Comparison of ENCODE assay signal across 21 cellular contexts in the genomic region with DNA sequence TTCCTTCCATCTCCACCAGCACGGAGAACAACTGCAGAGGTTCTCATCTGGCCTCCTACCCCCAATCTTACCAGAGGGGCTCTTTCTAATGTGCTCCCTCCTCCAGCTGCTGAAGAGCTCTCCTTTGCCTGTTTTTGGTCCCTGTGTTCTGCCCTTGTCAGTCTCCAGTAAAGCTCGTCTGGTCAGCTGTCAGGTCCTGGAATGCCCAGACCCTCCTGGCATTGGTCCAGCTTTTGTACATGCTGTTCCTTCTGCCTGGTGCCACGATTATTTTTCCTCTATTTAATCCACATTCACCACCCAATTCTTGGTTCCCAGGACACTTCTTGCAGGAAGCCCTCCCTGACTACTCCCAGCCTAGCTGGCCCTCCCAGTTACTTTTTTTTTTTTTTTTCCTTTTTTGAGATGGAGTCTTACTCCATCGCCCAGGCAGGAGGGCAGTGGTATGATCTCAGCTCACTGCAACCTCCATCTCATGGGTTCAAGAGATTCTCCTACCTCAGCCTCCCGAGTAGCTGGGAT. TPM values are rescaled to one million over a fixed set of nuclear protein-coding genes. Genes with fewer than 3 reads are reported as not detected.
DNase-seq lines count a peak whose midpoint lies in the region; ATAC-seq and TF ChIP-seq lines count a peak whose summit lies in the region.
"Had no signal": no experiment of that assay in that cellular context is flagged by ENCODE, and none has a peak within 500 bp of the region (broad histone marks: within the 10 kb centered on the region; RNA-seq: fewer than 3 reads in every experiment).

No MANE protein-coding gene starts in this region.

- H3K27ac ChIP-seq in CD4-positive, CD25-positive, alpha-beta regulatory T cell (ENCODE audit: insufficient read depth, low read length, poor library complexity, severe bottlenecking), result no peak overlapping the region
- no peak overlapping the region for H3K27ac ChIP-seq in naive thymus-derived CD4-positive, alpha-beta T cell (ENCODE audit: low read depth, low read length)
- H3K27ac ChIP-seq: SJSA1 had no signal

- H3K27me3 ChIP-seq in CD4-positive, CD25-positive, alpha-beta regulatory T cell (ENCODE audit: control insufficient read depth, insufficient read depth, low read length), result no peaks in the 10 kb centered on the region
- no peaks in the 10 kb centered on the region for H3K27me3 ChIP-seq in naive thymus-derived CD4-positive, alpha-beta T cell (ENCODE audit: control insufficient read depth in 2 of 2, insufficient read depth in 2 of 2, low read length in 2 of 2)
- H3K27me3 ChIP-seq: SJSA1 had no signal

- peaks cover 44% of the 10 kb centered on the region for H3K36me3 Mint-ChIP-seq in activated naive CD4-positive, alpha-beta T cell treated with anti-CD3 and anti-CD28 coated beads, Interleukin-2, amount 10 ng/mL, durations not matched to agents 7 days and 5 days
- peaks cover 42% of the 10 kb centered on the region for H3K36me3 Mint-ChIP-seq in activated naive CD4-positive, alpha-beta T cell treated with anti-CD3 and anti-CD28 coated beads for 36 hours (ENCODE audit: low read depth)
- peaks cover 48% of the 10 kb centered on the region for H3K36me3 Mint-ChIP-seq in CD4-positive, CD25-positive, alpha-beta regulatory T cell
- H3K36me3 Mint-ChIP-seq in T-cell (peaks cover 45% of the 10 kb centered on the region), mesothelial cell of epicardium (peaks cover 25% of the 10 kb centered on the region)
- H3K36me3 Mint-ChIP-seq in naive thymus-derived CD4-positive, alpha-beta T cell, result peaks cover 12 to 61% (median 35%) of the 10 kb centered on the region in 5 donors

- H3K36me3 ChIP-seq in CD4-positive, CD25-positive, alpha-beta regulatory T cell (ENCODE audit: control insufficient read depth, insufficient read depth, low read length), result peaks cover 51% of the 10 kb centered on the region
- peaks cover 0 to 53% (median 7%) of the 10 kb centered on the region in 3 experiments for H3K36me3 ChIP-seq in naive thymus-derived CD4-positive, alpha-beta T cell (ENCODE audit: control insufficient read depth in 2 of 3, insufficient read depth in 3 of 3, low read length in 3 of 3)

- DNase-seq in activated naive CD4-positive, alpha-beta T cell treated with anti-CD3 and anti-CD28 coated beads, Interleukin-2, amount 10 ng/mL, durations not matched to agents 7 days and 5 days, result no peak
- DNase-seq in activated naive CD4-positive, alpha-beta T cell treated with anti-CD3 and anti-CD28 coated beads for 36 hours, result no peak
- no peak for DNase-seq in CD4-positive, CD25-positive, alpha-beta regulatory T cell
- DNase-seq in T-cell (no peak), mesothelial cell of epicardium (ENCODE audit: low spot score in 2 of 2, unreplicated experiment in 2 of 2) (no peak), NCI-H345 (lab: John Stamatoyannopoulos, UW) (no peak)
- no peak for DNase-seq in naive thymus-derived CD4-positive, alpha-beta T cell
- no peak for DNase-seq in activated CD4-positive, alpha-beta T cell treated with anti-CD3 and anti-CD28 coated beads for 1 hour
- DNase-seq: Caco-2; CD4-positive, alpha-beta T cell; DND-41; Kasumi-1; NCI-H1417 treated with DMSO at 0.1 percent for 48 hours; NCI-H187 treated with DMSO at 0.1 percent for 48 hours; NCI-H2107; NCI-H510A; NCI-H774; OCI-M1 had no signal

- POLR2A ChIA-PET in T-cell (lab: Charles Lee), result no interaction called here
- POLR2A ChIA-PET in naive thymus-derived CD4-positive, alpha-beta T cell (lab: Charles Lee), result interaction anchor here (1.0 kb wide), 1 partner anchor 100 kb away, joined by 6 read pairs; no protein-coding TSS in a partner anchor

- peak overlapping the region; percentile 33 for H3K27ac Mint-ChIP-seq in activated naive CD4-positive, alpha-beta T cell treated with anti-CD3 and anti-CD28 coated beads, Interleukin-2, amount 10 ng/mL, durations not matched to agents 7 days and 5 days
- no peak overlapping the region for H3K27ac Mint-ChIP-seq in activated naive CD4-positive, alpha-beta T cell treated with anti-CD3 and anti-CD28 coated beads for 36 hours
- H3K27ac Mint-ChIP-seq in CD4-positive, CD25-positive, alpha-beta regulatory T cell, result peak overlapping the region in 2 of 3 donors; percentile 56 to 73
- H3K27ac Mint-ChIP-seq in T-cell (peak overlapping the region; percentile 4 to 5), mesothelial cell of epicardium (no peak overlapping the region)
- peak overlapping the region in 8 of 9 donors; percentile 12 to 85 (median 54) for H3K27ac Mint-ChIP-seq in naive thymus-derived CD4-positive, alpha-beta T cell

- H3K4me3 Mint-ChIP-seq in activated naive CD4-positive, alpha-beta T cell treated with anti-CD3 and anti-CD28 coated beads, Interleukin-2, amount 10 ng/mL, durations not matched to agents 7 days and 5 days, result no peak overlapping the region
- H3K4me3 Mint-ChIP-seq in activated naive CD4-positive, alpha-beta T cell treated with anti-CD3 and anti-CD28 coated beads for 36 hours, result no peak overlapping the region
- H3K4me3 Mint-ChIP-seq in CD4-positive, CD25-positive, alpha-beta regulatory T cell, result peak overlapping the region in 1 of 4 donors; percentile 41
- no peak overlapping the region for H3K4me3 Mint-ChIP-seq in T-cell
- peak overlapping the region in 3 of 10 donors; percentile 6 to 47 (median 11) for H3K4me3 Mint-ChIP-seq in naive thymus-derived CD4-positive, alpha-beta T cell
- no peak overlapping the region for H3K4me3 Mint-ChIP-seq in mesothelial cell of epicardium
- H3K4me3 Mint-ChIP-seq: CD4-positive, alpha-beta T cell; IgD-negative memory B cell had no signal

- H3K4me1 Mint-ChIP-seq in activated naive CD4-positive, alpha-beta T cell treated with anti-CD3 and anti-CD28 coated beads, Interleukin-2, amount 10 ng/mL, durations not matched to agents 7 days and 5 days, result peaks cover 31% of the 10 kb centered on the region
- peaks cover 53% of the 10 kb centered on the region for H3K4me1 Mint-ChIP-seq in activated naive CD4-positive, alpha-beta T cell treated with anti-CD3 and anti-CD28 coated beads for 36 hours (ENCODE audit: low read depth)
- H3K4me1 Mint-ChIP-seq in CD4-positive, CD25-positive, alpha-beta regulatory T cell, result peaks cover 0 to 85% (median 37%) of the 10 kb centered on the region in 4 donors
- peaks cover 61 to 67% (median 63%) of the 10 kb centered on the region in 3 donors for H3K4me1 Mint-ChIP-seq in T-cell
- H3K4me1 Mint-ChIP-seq in naive thymus-derived CD4-positive, alpha-beta T cell, result peaks cover 28 to 73% (median 57%) of the 10 kb centered on the region in 7 donors
- peaks cover 3% of the 10 kb centered on the region for H3K4me1 Mint-ChIP-seq in mesothelial cell of epicardium

- ATAC-seq in CD4-positive, CD25-positive, alpha-beta regulatory T cell (ENCODE audit: low read depth in 2 of 2), result no peak
- ATAC-seq in T-cell (replicated peaks in 1 of 4), result no peak
- no peak for ATAC-seq in naive thymus-derived CD4-positive, alpha-beta T cell
- ATAC-seq: GM12878 had no signal

- CTCF ChIA-PET in activated naive CD4-positive, alpha-beta T cell treated with anti-CD3 and anti-CD28 coated beads, Interleukin-2, amount 10 ng/mL, durations not matched to agents 7 days and 5 days (lab: Charles Lee), result interaction anchor here (0.6 kb wide), 1 partner anchor 81 kb away, joined by 3 read pairs; no protein-coding TSS in a partner anchor
- CTCF ChIA-PET in activated naive CD4-positive, alpha-beta T cell treated with anti-CD3 and anti-CD28 coated beads for 36 hours (lab: Charles Lee), result interaction anchor here (0.6 to 0.7 kb wide), 2 partner anchors 131 to 132 kb away, joined by 3 to 5 read pairs; no protein-coding TSS in a partner anchor
- CTCF ChIA-PET in T-cell (lab: Charles Lee), result no interaction called here
- CTCF ChIA-PET in naive thymus-derived CD4-positive, alpha-beta T cell (lab: Charles Lee), result interaction anchor here (0.6 kb wide), 2 partner anchors 141 to 1935 kb away, joined by 3 to 5 read pairs; no protein-coding TSS in a partner anchor

- H3K4me3 ChIP-seq in CD4-positive, CD25-positive, alpha-beta regulatory T cell (ENCODE audit: low read depth, low read length), result no peak overlapping the region
- no peak overlapping the region for H3K4me3 ChIP-seq in naive thymus-derived CD4-positive, alpha-beta T cell (ENCODE audit: low read length)
- H3K4me3 ChIP-seq: GM12878, SJSA1 had no signal

- H3K4me1 ChIP-seq in CD4-positive, CD25-positive, alpha-beta regulatory T cell (ENCODE audit: control insufficient read depth, insufficient read depth, low read length, poor library complexity, severe bottlenecking), result peaks cover 11% of the 10 kb centered on the region
- H3K4me1 ChIP-seq in naive thymus-derived CD4-positive, alpha-beta T cell (ENCODE audit: control insufficient read depth in 2 of 2, insufficient read depth in 2 of 2, low read length in 2 of 2), result peaks cover 7 to 20% of the 10 kb centered on the region in 2 donors
- H3K4me1 ChIP-seq: Caco-2 had no signal

- no peaks in the 10 kb centered on the region for H3K27me3 Mint-ChIP-seq in activated naive CD4-positive, alpha-beta T cell treated with anti-CD3 and anti-CD28 coated beads, Interleukin-2, amount 10 ng/mL, durations not matched to agents 7 days and 5 days
- no peaks in the 10 kb centered on the region for H3K27me3 Mint-ChIP-seq in activated naive CD4-positive, alpha-beta T cell treated with anti-CD3 and anti-CD28 coated beads for 36 hours (ENCODE audit: low read depth)
- no peaks in the 10 kb centered on the region for H3K27me3 Mint-ChIP-seq in CD4-positive, CD25-positive, alpha-beta regulatory T cell
- no peaks in the 10 kb centered on the region for H3K27me3 Mint-ChIP-seq in T-cell
- no peaks in the 10 kb centered on the region for H3K27me3 Mint-ChIP-seq in naive thymus-derived CD4-positive, alpha-beta T cell
- no peaks in the 10 kb centered on the region for H3K27me3 Mint-ChIP-seq in mesothelial cell of epicardium (ENCODE audit: low read depth)
- H3K27me3 Mint-ChIP-seq: CD4-positive, alpha-beta T cell; IgD-negative memory B cell had no signal

- TF ChIP-seq CTCF in mesothelial cell of epicardium (IDR thresholded peaks at IDR 0.05; ENCODE audit: unreplicated experiment), result no peak

- intact Hi-C loops in activated naive CD4-positive, alpha-beta T cell treated with anti-CD3 and anti-CD28 coated beads for 36 hours (cut with micrococcal nuclease), result no loop called here
- intact Hi-C loops in naive thymus-derived CD4-positive, alpha-beta T cell (cut with micrococcal nuclease), result no loop called here

- no peaks in the 10 kb centered on the region for H3K9me3 ChIP-seq in CD4-positive, CD25-positive, alpha-beta regulatory T cell (ENCODE audit: control insufficient read depth in 2 of 2, low read length in 2 of 2)
- no peaks in the 10 kb centered on the region for H3K9me3 ChIP-seq in naive thymus-derived CD4-positive, alpha-beta T cell (ENCODE audit: control insufficient read depth in 2 of 3, low read length in 3 of 3)
- H3K9me3 ChIP-seq: Caco-2, SJSA1 had no signal

- no peaks in the 10 kb centered on the region for H3K9me3 Mint-ChIP-seq in activated naive CD4-positive, alpha-beta T cell treated with anti-CD3 and anti-CD28 coated beads, Interleukin-2, amount 10 ng/mL, durations not matched to agents 7 days and 5 days
- H3K9me3 Mint-ChIP-seq in activated naive CD4-positive, alpha-beta T cell treated with anti-CD3 and anti-CD28 coated beads for 36 hours, result no peaks in the 10 kb centered on the region
- no peaks in the 10 kb centered on the region for H3K9me3 Mint-ChIP-seq in CD4-positive, CD25-positive, alpha-beta regulatory T cell
- H3K9me3 Mint-ChIP-seq in T-cell (no peaks in the 10 kb centered on the region), mesothelial cell of epicardium (no peaks in the 10 kb centered on the region)
- peaks cover 0 to 2% (median 0%) of the 10 kb centered on the region in 11 donors for H3K9me3 Mint-ChIP-seq in naive thymus-derived CD4-positive, alpha-beta T cell
- H3K9me3 Mint-ChIP-seq: CD4-positive, alpha-beta T cell had no signal

RNA-seq across cellular contexts. Expression of gene SLC8B1, which starts 6.5 kb away (rescaled TPM):
- 10 to 100 TPM; 20.2 to 20.4 TPM for total RNA-seq in activated naive CD4-positive, alpha-beta T cell treated with anti-CD3 and anti-CD28 coated beads for 36 hours
- total RNA-seq in CD4-positive, CD25-positive, alpha-beta regulatory T cell, result 77.8 TPM
- polyA plus RNA-seq in CD4-positive, CD25-positive, alpha-beta regulatory T cell, result 10 to 100 TPM; 47.4 to 95.0 (median 66.1) TPM
- 100 to 1,000 TPM in 3 of 5 donors, 10 to 100 TPM in 2; 76.7 to 120 (median 102) TPM for total RNA-seq in T-cell
- 100 to 1,000 TPM in 4 of 5 experiments, 10 to 100 TPM in 1; 40.9 to 169 (median 140) TPM for total RNA-seq in naive thymus-derived CD4-positive, alpha-beta T cell
- 100 to 1,000 TPM in 1 of 2 donors, 10 to 100 TPM in 1; 68.1 to 144 TPM for polyA plus RNA-seq in naive thymus-derived CD4-positive, alpha-beta T cell
- 16.7 to 19.1 TPM (median 17.3 TPM) in 3 replicates for total RNA-seq in mesothelial cell of epicardium

RNA-seq across cellular contexts. Expression of gene PLBD2, which starts 30.0 kb away (rescaled TPM):
- total RNA-seq in activated naive CD4-positive, alpha-beta T cell treated with anti-CD3 and anti-CD28 coated beads for 36 hours, result 10 to 100 TPM; 13.9 to 14.1 TPM
- 14.4 TPM for total RNA-seq in CD4-positive, CD25-positive, alpha-beta regulatory T cell
- polyA plus RNA-seq in CD4-positive, CD25-positive, alpha-beta regulatory T cell, result 1 to 10 TPM; 4.9 to 7.0 (median 6.2) TPM
- total RNA-seq in T-cell, result 10 to 100 TPM; 14.1 to 19.0 (median 15.1) TPM
- 10 to 100 TPM; 13.2 to 25.4 (median 14.9) TPM for total RNA-seq in naive thymus-derived CD4-positive, alpha-beta T cell
- 10 to 100 TPM in 1 of 2 donors, 1 to 10 TPM in 1; 7.8 to 10.6 TPM for polyA plus RNA-seq in naive thymus-derived CD4-positive, alpha-beta T cell
- 37.8 to 39.3 TPM (median 38.7 TPM) in 3 replicates for total RNA-seq in mesothelial cell of epicardium

Comparison
In these comparisons a context has a peak if more than half of its experiments do, and no peak if none do; other contexts are left out.
1. H3K27ac Mint-ChIP-seq: peak in activated naive CD4-positive, alpha-beta T cell treated with anti-CD3 and anti-CD28 coated beads, Interleukin-2, amount 10 ng/mL, durations not matched to agents 7 days and 5 days (single experiment), CD4-positive, CD25-positive, alpha-beta regulatory T cell (2 of 3), T-cell (2 of 2) and naive thymus-derived CD4-positive, alpha-beta T cell (8 of 9); none in activated naive CD4-positive, alpha-beta T cell treated with anti-CD3 and anti-CD28 coated beads for 36 hours (single experiment) and mesothelial cell of epicardium (single experiment).
2. CTCF ChIA-PET loops: an anchor here in activated naive CD4-positive, alpha-beta T cell treated with anti-CD3 and anti-CD28 coated beads, Interleukin-2, amount 10 ng/mL, durations not matched to agents 7 days and 5 days (0.6 kb wide), activated naive CD4-positive, alpha-beta T cell treated with anti-CD3 and anti-CD28 coated beads for 36 hours (0.6 to 0.7 kb wide) and naive thymus-derived CD4-positive, alpha-beta T cell (0.6 kb wide); none called in T-cell.